In the genomic region with DNA sequence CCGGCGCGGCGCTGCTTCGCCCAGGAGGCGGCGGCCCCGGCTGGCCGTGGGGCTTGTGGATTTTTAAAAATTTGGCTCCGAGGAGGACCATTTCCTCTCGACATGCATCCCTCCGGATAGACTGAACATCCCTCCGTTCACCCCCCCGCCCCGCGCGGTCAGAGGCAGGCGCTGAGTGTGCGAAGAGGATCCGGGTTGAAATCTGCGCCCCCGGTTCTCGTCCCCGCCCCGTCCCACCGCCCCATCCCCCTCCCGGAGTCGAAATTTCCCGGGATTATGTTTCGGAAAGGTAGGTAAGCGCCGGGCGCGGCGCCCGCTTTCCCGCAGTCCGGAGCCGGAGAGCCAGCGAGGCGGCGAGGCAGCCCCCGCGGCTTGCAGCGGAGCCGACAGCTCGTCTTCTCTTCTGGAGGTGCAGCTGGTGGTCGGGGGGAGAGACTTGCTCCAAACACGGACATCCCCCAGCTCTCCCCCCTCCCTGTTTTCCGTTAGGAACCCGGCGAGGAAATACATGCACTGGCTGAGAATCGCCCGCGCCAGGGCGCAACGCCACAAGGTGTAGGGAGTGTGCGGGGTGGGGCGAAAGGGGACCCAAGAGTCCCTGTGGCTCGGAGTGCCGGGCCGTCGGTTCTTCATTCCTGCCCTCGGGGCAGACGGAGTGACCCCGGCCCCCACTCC, we compare ENCODE assay signal across 8 cellular contexts. TPM values are rescaled to one million over a fixed set of nuclear protein-coding genes. Genes with fewer than 3 reads are reported as not detected.
DNase-seq lines count a peak whose midpoint lies in the region; ATAC-seq and TF ChIP-seq lines count a peak whose summit lies in the region.

TSS of gene PRKCE (plus strand) at position 261 of the 675 bp plus-strand sequence.

- POLR2A ChIA-PET in IMR-90 (lab: Charles Lee; ENCODE audit: unreplicated experiment): interaction anchor here (0.6 kb wide), 1 partner anchor 92 kb away, joined by 3 read pairs; no protein-coding TSS in a partner anchor
- POLR2A ChIA-PET in activated CD4-positive, alpha-beta T cell treated with anti-CD3 and anti-CD28 coated beads, Interleukin-2, amount 10 ng/mL, durations not matched to agents 7 days and 5 days (lab: Charles Lee): no interaction called here

- H3K18ac ChIP-seq in IMR-90 (ENCODE audit: low read depth, low read length): peak within 1 kb of the TSS; percentile 43; the same call in 1 of the 2 replicates

- peaks cover 11% of the 10 kb centered on the region for H3K27me3 Mint-ChIP-seq in activated CD4-positive, alpha-beta T cell treated with anti-CD3 and anti-CD28 coated beads, Interleukin-2, amount 10 ng/mL, durations not matched to agents 7 days and 5 days

- H3K36me3 Mint-ChIP-seq in activated CD4-positive, alpha-beta T cell treated with anti-CD3 and anti-CD28 coated beads, Interleukin-2, amount 10 ng/mL, durations not matched to agents 7 days and 5 days (ENCODE audit: low read depth): peaks cover 8% of the 10 kb centered on the region

- H3K56ac ChIP-seq in IMR-90 (ENCODE audit: extremely low read depth, insufficient read depth, low read length): peak within 1 kb of the TSS; percentile 45; the same call in 1 of the 2 replicates

- no peak for TF ChIP-seq RAD21 in IMR-90 (IDR thresholded peaks at IDR 0.05; ENCODE audit: low read length)

- H3K79me1 ChIP-seq in IMR-90 (ENCODE audit: low read depth in 1 of 2, low read length in 2 of 2): peaks cover 22 to 46% of the 10 kb centered on the region in 2 experiments

- intact Hi-C loops in IMR-90 (cut with micrococcal nuclease): loop anchor here (1.0 to 5.0 kb wide), 3 partner anchors 106 to 285 kb away; no protein-coding TSS in a partner anchor
- intact Hi-C loops in lower leg skin (cut with DNase I; ENCODE audit: low total_unique reads): no loop called here

- H4K5ac ChIP-seq in IMR-90 (ENCODE audit: low read depth, low read length): no peak within 1 kb of the TSS; the same call in 1 of the 2 replicates

- TF ChIP-seq POLR2A in IMR-90 (IDR thresholded peaks at IDR 0.05; ENCODE audit: low read depth, low read length): no peak
- TF ChIP-seq POLR2A in lower leg skin (IDR thresholded peaks at IDR 0.05): no peak

- no peaks in the 10 kb centered on the region for H3K36me3 ChIP-seq in IMR-90 (ENCODE audit: control insufficient read depth, insufficient read depth, low read length)

- H3K4me1 ChIP-seq in IMR-90 (ENCODE audit: control insufficient read depth, insufficient read depth, low read length): peaks cover 4% of the 10 kb centered on the region

- H3K9ac ChIP-seq in IMR-90 (ENCODE audit: low read depth, low read length): peak within 1 kb of the TSS; percentile 85

- peak within 1 kb of the TSS; percentile 23; the same call in 1 of the 3 replicates for H2BK15ac ChIP-seq in IMR-90 (ENCODE audit: low read depth, low read length)

- no peaks in the 10 kb centered on the region for H3K9me3 ChIP-seq in IMR-90 (ENCODE audit: control insufficient read depth, insufficient read depth, low read length)

- H3K4me3 ChIP-seq in IMR-90 (ENCODE audit: insufficient read depth, low read depth, low read length) (peak within 1 kb of the TSS; percentile 49), lower leg skin (ENCODE audit: low read depth, poor library complexity, severe bottlenecking) (peak within 1 kb of the TSS; percentile 59)

- H3K14ac ChIP-seq in IMR-90 (replicated peaks; ENCODE audit: low read depth, low read length): peak within 1 kb of the TSS; percentile 83

- CTCF ChIA-PET in IMR-90 (lab: Yijun Ruan, JAX): interaction anchor here (1.2 kb wide), 1 partner anchor 128 kb away, joined by 4 read pairs; no protein-coding TSS in a partner anchor
- CTCF ChIA-PET in activated CD4-positive, alpha-beta T cell treated with anti-CD3 and anti-CD28 coated beads, Interleukin-2, amount 10 ng/mL, durations not matched to agents 7 days and 5 days (lab: Charles Lee): interaction anchor here (0.5 to 1.8 kb wide), 2 partner anchors 11 to 762 kb away, joined by 3 to 4 read pairs; no protein-coding TSS in a partner anchor

- peak within 1 kb of the TSS; percentile 56 for H2AK9ac ChIP-seq in IMR-90 (replicated peaks; ENCODE audit: low read depth, low read length, poor library complexity)

- H3K4ac ChIP-seq in IMR-90 (ENCODE audit: low read depth, low read length): peak within 1 kb of the TSS; percentile 78

- peak within 1 kb of the TSS; percentile 19 for H3K23ac ChIP-seq in IMR-90 (ENCODE audit: low read depth, low read length)

- H2AFZ ChIP-seq in IMR-90 (replicated peaks; ENCODE audit: low read length, poor library complexity): peak within 1 kb of the TSS; percentile 95

- in situ Hi-C loops in IMR-90 (cut with MboI; ENCODE audit: low sequenced_read_pairs): no loop called here

- TF ChIP-seq CTCF in IMR-90 (conservative IDR thresholded peaks at IDR 0.05; ENCODE audit: low read depth, low read length) (no peak), lower leg skin (IDR thresholded peaks at IDR 0.05) (no peak)

- dilution Hi-C loops in IMR-90 (cut with HindIII; ENCODE audit: low sequenced_read_pairs, unreplicated experiment): no loop called here

- H2AK5ac ChIP-seq in IMR-90 (ENCODE audit: low read depth, low read length): no peak within 1 kb of the TSS

- H4K8ac ChIP-seq in IMR-90 (ENCODE audit: low read depth in 2 of 2, low read length in 2 of 2): peak within 1 kb of the TSS in 1 of 2 experiments; percentile 80; a peak in 1 of 4 replicates

- H3K4me3 Mint-ChIP-seq in activated CD4-positive, alpha-beta T cell treated with anti-CD3 and anti-CD28 coated beads, Interleukin-2, amount 10 ng/mL, durations not matched to agents 7 days and 5 days: peak within 1 kb of the TSS; percentile 89

- H2BK120ac ChIP-seq in IMR-90 (ENCODE audit: low read depth, low read length): no peak within 1 kb of the TSS

- whole genome bisulfite sequencing in IMR-90 (ENCODE audit: extremely low coverage in 2 of 2, insufficient read length in 1 of 2), 2 experiments: 0% methylated on average over 6 of the region's 66 CpGs; no CpG with 5 or more reads in 1 of the 2 experiments
- WGBS in lower leg skin, 2 donors: 0% methylated on average over 23 to 26 of the region's 66 CpGs

- ATAC-seq in GM21528 (IDR thresholded peaks at IDR 0.05; ENCODE audit: low FRiP score, unreplicated experiment) (peak; percentile 20), IMR-90 (ENCODE audit: low read depth) (peak; percentile 36)

- H2BK20ac ChIP-seq in IMR-90 (ENCODE audit: low read depth, low read length): peak within 1 kb of the TSS; percentile 20; the same call in 1 of the 2 replicates

- no peak within 1 kb of the TSS for H4K91ac ChIP-seq in IMR-90 (ENCODE audit: insufficient read depth, low read depth, low read length)

- H4K20me1 ChIP-seq in IMR-90 (ENCODE audit: insufficient read depth, low read length): peaks cover 8% of the 10 kb centered on the region; the same call in 1 of the 2 replicates

- H2BK5ac ChIP-seq in IMR-90 (ENCODE audit: low read depth, low read length, poor library complexity, severe bottlenecking): peak within 1 kb of the TSS; percentile 80

- H3K27ac Mint-ChIP-seq in activated CD4-positive, alpha-beta T cell treated with anti-CD3 and anti-CD28 coated beads, Interleukin-2, amount 10 ng/mL, durations not matched to agents 7 days and 5 days: peak within 1 kb of the TSS; percentile 97

- peak within 1 kb of the TSS; percentile 97 for H3K4me2 ChIP-seq in IMR-90 (ENCODE audit: low read depth, low read length)

- no TSS peak for BruUV-seq in IMR-90 (replicated peaks; lab: Mats Ljungman, UMichigan)

- H3K9me3 Mint-ChIP-seq in activated CD4-positive, alpha-beta T cell treated with anti-CD3 and anti-CD28 coated beads, Interleukin-2, amount 10 ng/mL, durations not matched to agents 7 days and 5 days: no peaks in the 10 kb centered on the region

- H3K9me1 ChIP-seq in IMR-90 (ENCODE audit: insufficient read depth, low read length): no peaks in the 10 kb centered on the region

- peak within 1 kb of the TSS; percentile 83 for H3K27ac ChIP-seq in IMR-90 (ENCODE audit: insufficient read depth, low read length)

- H3K27me3 ChIP-seq in IMR-90 (ENCODE audit: control insufficient read depth, insufficient read depth, low read length): no peaks in the 10 kb centered on the region

- peaks cover 37% of the 10 kb centered on the region for H3K4me1 Mint-ChIP-seq in activated CD4-positive, alpha-beta T cell treated with anti-CD3 and anti-CD28 coated beads, Interleukin-2, amount 10 ng/mL, durations not matched to agents 7 days and 5 days

- DNase-seq in D341Med (ENCODE audit: low spot score) (peak; percentile 61), IMR-90 (no peak), ecto neural progenitor cell (ENCODE audit: low spot score) (peak; percentile 69), lower leg skin (ENCODE audit: low spot score in 2 of 2) (peak; percentile 42 to 93), NCI-H446 treated with DMSO at 0.1 percent for 48 hours (lab: John Stamatoyannopoulos, UW) (no peak)
- peak; percentile 62 for DNase-seq in activated CD4-positive, alpha-beta T cell treated with anti-CD3 and anti-CD28 coated beads, Interleukin-2, amount 10 ng/mL, durations not matched to agents 7 days and 5 days
- peak; percentile 59 for DNase-seq in stimulated activated CD4-positive, alpha-beta T cell treated with anti-CD3 and anti-CD28 coated beads, Interleukin-4, amount 100 ng/mL, for 24 hours

TF ChIP-seq in IMR-90, 13 proteins besides CTCF, POLR2A, EP300 and RAD21 (continues in another document):
- no peak for TF ChIP-seq RFX5 (IDR thresholded peaks at IDR 0.05; ENCODE audit: low read depth, low read length)
- TF ChIP-seq CEBPB (IDR thresholded peaks at IDR 0.05; ENCODE audit: low read depth, low read length): no peak
- no peak for TF ChIP-seq MAZ (IDR thresholded peaks at IDR 0.05; ENCODE audit: borderline replicate concordance, low read depth, low read length)
- no peak for TF ChIP-seq SMC3 (IDR thresholded peaks at IDR 0.05; ENCODE audit: low read depth, low read length)
- TF ChIP-seq, protein P1, sequence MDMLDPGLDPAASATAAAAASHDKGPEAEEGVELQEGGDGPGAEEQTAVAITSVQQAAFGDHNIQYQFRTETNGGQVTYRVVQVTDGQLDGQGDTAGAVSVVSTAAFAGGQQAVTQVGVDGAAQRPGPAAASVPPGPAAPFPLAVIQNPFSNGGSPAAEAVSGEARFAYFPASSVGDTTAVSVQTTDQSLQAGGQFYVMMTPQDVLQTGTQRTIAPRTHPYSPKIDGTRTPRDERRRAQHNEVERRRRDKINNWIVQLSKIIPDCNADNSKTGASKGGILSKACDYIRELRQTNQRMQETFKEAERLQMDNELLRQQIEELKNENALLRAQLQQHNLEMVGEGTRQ (IDR thresholded peaks at IDR 0.05; ENCODE audit: low read depth, low read length): no peak
- TF ChIP-seq CHD1 (IDR thresholded peaks at IDR 0.05; ENCODE audit: low read depth, low read length): no peak
- no peak for TF ChIP-seq MAFK (IDR thresholded peaks at IDR 0.05; ENCODE audit: low read depth, low read length)
- no peak for TF ChIP-seq MXI1 (IDR thresholded peaks at IDR 0.05; ENCODE audit: borderline replicate concordance, low read depth, low read length)

RNA-seq across cellular contexts. Expression of gene PRKCE, which starts in this region (rescaled TPM):
- 13.3 and 32.4 TPM in 2 replicates for total RNA-seq in IMR-90 (2012; rRNA removed)
- 8.1 TPM in 2 replicates for polyA plus RNA-seq in IMR-90 (2012; rRNA removed)
- polyA plus RNA-seq in IMR-90 (2012; cell fraction: cytosol; rRNA removed): 4.3 and 5.8 TPM in 2 replicates
- polyA plus RNA-seq in IMR-90 (2012; cell fraction: nucleus; rRNA removed; ENCODE audit: low replicate concordance): 4.3 and 9.3 TPM in 2 replicates
- 10 to 100 TPM; 13.1 to 15.4 TPM for total RNA-seq in activated CD4-positive, alpha-beta T cell treated with anti-CD3 and anti-CD28 coated beads, Interleukin-2, amount 10 ng/mL, durations not matched to agents 7 days and 5 days
- 10 to 100 TPM in 1 of 4 donors, 1 to 10 TPM in 3; 3.5 to 10.3 (median 6.1) TPM for total RNA-seq in lower leg skin

Comparison
In these comparisons a context has a peak if more than half of its experiments do, and no peak if none do; other contexts are left out.
1. DNase-seq: peak in D341Med (single experiment), activated CD4-positive, alpha-beta T cell treated with anti-CD3 and anti-CD28 coated beads, Interleukin-2, amount 10 ng/mL, durations not matched to agents 7 days and 5 days (single experiment), ecto neural progenitor cell (single experiment), lower leg skin (2 of 2) and stimulated activated CD4-positive, alpha-beta T cell treated with anti-CD3 and anti-CD28 coated beads, Interleukin-4, amount 100 ng/mL, for 24 hours (single experiment); none in IMR-90 (single experiment) and NCI-H446 treated with DMSO at 0.1 percent for 48 hours (single experiment).